Comparison of ENCODE assay signal across 1 cellular context in the genomic region with DNA sequence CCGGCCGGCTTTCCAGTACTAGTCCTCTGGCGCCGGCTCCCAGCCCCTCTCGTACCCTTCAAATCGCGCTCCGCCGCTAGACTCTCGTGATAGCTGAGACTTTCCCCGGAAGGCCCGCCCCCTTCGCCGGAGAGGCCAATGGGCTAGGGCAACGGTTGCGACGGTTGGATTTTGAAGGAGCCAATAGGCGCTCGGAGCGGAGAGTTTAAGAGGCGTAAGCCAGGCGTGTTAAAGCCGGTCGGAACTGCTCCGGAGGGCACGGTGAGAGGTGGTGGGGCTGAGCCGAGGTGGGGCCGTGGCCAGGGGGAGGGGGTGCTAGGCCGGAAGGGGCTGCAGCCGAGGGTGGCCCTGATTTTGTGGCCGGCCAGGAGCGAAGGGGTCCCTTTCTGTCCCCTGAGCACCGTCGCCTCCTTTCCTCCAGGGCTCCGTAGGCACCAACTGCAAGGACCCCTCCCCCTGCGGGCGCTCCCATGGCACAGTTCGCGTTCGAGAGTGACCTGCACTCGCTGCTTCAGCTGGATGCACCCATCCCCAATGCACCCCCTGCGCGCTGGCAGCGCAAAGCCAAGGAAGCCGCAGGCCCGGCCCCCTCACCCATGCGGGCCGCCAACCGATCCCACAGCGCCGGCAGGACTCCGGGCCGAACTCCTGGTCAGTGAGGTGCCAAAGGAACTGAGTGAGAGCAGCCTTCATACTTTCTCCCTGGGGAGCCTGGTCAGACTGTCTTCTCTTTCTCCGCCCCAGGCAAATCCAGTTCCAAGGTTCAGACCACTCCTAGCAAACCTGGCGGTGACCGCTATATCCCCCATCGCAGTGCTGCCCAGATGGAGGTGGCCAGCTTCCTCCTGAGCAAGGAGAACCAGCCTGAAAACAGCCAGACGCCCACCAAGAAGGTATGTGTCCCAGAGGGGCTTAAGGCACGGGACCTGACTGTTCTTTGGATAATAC.
TF ChIP-seq lines count a peak whose summit lies in the region.

Gene CDC20, plus strand, starts transcription at position 236 of the 948 bp plus-strand sequence. Its CDS starts 235 bp downstream, at position 471.

TF ChIP-seq in HepG2, 621 proteins besides CTCF, POLR2A, EP300 and RAD21 (continued from another document and continues in another):
- TF ChIP-seq PRDM10 (CRISPR knock-in tag; IDR thresholded peaks at IDR 0.05; ENCODE audit: low read depth) (no peak), SIX4 (CRISPR knock-in tag; IDR thresholded peaks at IDR 0.05) (no peak), TEAD2 (CRISPR knock-in tag; IDR thresholded peaks at IDR 0.05) (no peak), MAFG (CRISPR knock-in tag; IDR thresholded peaks at IDR 0.05) (no peak), ZNF292 (CRISPR knock-in tag; IDR thresholded peaks at IDR 0.05; ENCODE audit: borderline replicate concordance, low read depth) (no peak), ZNF670 (CRISPR knock-in tag; IDR thresholded peaks at IDR 0.05; ENCODE audit: borderline replicate concordance) (no peak), ZFX (CRISPR knock-in tag; IDR thresholded peaks at IDR 0.05; ENCODE audit: low read depth) (peak; percentile 49; the same call in 1 of the 2 replicates), PRDM15 (CRISPR knock-in tag; IDR thresholded peaks at IDR 0.05) (0 out of 2 replicates have a peak, but pooled peaks have one; percentile 20), DPF2 (CRISPR knock-in tag; IDR thresholded peaks at IDR 0.05; ENCODE audit: borderline replicate concordance, low read depth) (no peak), PAF1 (CRISPR knock-in tag; IDR thresholded peaks at IDR 0.05) (no peak), MTA3 (CRISPR knock-in tag; IDR thresholded peaks at IDR 0.05) (no peak), SNAPC4 (CRISPR knock-in tag; IDR thresholded peaks at IDR 0.05) (peak; percentile 52; the same call in 1 of the 2 replicates), FOXK1 (CRISPR knock-in tag; IDR thresholded peaks at IDR 0.05; ENCODE audit: borderline replicate concordance, low read depth) (peak; percentile 52; the same call in 1 of the 2 replicates), MED8 (CRISPR knock-in tag; IDR thresholded peaks at IDR 0.05; ENCODE audit: insufficient replicate concordance) (no peak), DR1 (CRISPR knock-in tag; IDR thresholded peaks at IDR 0.05) (peak; percentile 89), SETDB1 (CRISPR knock-in tag; IDR thresholded peaks at IDR 0.05; ENCODE audit: borderline replicate concordance) (no peak), ZNF101 (CRISPR knock-in tag; IDR thresholded peaks at IDR 0.05; ENCODE audit: borderline replicate concordance, low read depth) (no peak), ASH2L (IDR thresholded peaks at IDR 0.05; ENCODE audit: insufficient read length, low read depth, low read length) (peak; percentile 41), SP5 (CRISPR knock-in tag; IDR thresholded peaks at IDR 0.05; ENCODE audit: borderline replicate concordance, low read depth) (peak; percentile 52; the same call in 1 of the 2 replicates)
- TF ChIP-seq, protein P1, sequence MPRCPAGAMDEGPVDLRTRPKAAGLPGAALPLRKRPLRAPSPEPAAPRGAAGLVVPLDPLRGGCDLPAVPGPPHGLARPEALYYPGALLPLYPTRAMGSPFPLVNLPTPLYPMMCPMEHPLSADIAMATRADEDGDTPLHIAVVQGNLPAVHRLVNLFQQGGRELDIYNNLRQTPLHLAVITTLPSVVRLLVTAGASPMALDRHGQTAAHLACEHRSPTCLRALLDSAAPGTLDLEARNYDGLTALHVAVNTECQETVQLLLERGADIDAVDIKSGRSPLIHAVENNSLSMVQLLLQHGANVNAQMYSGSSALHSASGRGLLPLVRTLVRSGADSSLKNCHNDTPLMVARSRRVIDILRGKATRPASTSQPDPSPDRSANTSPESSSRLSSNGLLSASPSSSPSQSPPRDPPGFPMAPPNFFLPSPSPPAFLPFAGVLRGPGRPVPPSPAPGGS (CRISPR knock-in tag; IDR thresholded peaks at IDR 0.05): no peak
- TF ChIP-seq, protein P2, sequence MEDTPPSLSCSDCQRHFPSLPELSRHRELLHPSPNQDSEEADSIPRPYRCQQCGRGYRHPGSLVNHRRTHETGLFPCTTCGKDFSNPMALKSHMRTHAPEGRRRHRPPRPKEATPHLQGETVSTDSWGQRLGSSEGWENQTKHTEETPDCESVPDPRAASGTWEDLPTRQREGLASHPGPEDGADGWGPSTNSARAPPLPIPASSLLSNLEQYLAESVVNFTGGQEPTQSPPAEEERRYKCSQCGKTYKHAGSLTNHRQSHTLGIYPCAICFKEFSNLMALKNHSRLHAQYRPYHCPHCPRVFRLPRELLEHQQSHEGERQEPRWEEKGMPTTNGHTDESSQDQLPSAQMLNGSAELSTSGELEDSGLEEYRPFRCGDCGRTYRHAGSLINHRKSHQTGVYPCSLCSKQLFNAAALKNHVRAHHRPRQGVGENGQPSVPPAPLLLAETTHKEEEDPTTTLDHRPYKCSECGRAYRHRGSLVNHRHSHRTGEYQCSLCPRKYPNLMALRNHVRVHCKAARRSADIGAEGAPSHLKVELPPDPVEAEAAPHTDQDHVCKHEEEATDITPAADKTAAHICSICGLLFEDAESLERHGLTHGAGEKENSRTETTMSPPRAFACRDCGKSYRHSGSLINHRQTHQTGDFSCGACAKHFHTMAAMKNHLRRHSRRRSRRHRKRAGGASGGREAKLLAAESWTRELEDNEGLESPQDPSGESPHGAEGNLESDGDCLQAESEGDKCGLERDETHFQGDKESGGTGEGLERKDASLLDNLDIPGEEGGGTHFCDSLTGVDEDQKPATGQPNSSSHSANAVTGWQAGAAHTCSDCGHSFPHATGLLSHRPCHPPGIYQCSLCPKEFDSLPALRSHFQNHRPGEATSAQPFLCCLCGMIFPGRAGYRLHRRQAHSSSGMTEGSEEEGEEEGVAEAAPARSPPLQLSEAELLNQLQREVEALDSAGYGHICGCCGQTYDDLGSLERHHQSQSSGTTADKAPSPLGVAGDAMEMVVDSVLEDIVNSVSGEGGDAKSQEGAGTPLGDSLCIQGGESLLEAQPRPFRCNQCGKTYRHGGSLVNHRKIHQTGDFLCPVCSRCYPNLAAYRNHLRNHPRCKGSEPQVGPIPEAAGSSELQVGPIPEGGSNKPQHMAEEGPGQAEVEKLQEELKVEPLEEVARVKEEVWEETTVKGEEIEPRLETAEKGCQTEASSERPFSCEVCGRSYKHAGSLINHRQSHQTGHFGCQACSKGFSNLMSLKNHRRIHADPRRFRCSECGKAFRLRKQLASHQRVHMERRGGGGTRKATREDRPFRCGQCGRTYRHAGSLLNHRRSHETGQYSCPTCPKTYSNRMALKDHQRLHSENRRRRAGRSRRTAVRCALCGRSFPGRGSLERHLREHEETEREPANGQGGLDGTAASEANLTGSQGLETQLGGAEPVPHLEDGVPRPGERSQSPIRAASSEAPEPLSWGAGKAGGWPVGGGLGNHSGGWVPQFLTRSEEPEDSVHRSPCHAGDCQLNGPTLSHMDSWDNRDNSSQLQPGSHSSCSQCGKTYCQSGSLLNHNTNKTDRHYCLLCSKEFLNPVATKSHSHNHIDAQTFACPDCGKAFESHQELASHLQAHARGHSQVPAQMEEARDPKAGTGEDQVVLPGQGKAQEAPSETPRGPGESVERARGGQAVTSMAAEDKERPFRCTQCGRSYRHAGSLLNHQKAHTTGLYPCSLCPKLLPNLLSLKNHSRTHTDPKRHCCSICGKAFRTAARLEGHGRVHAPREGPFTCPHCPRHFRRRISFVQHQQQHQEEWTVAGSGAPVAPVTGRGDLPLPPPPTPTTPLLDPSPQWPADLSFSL (CRISPR knock-in tag; IDR thresholded peaks at IDR 0.05): no peak
- TF ChIP-seq, protein P3, sequence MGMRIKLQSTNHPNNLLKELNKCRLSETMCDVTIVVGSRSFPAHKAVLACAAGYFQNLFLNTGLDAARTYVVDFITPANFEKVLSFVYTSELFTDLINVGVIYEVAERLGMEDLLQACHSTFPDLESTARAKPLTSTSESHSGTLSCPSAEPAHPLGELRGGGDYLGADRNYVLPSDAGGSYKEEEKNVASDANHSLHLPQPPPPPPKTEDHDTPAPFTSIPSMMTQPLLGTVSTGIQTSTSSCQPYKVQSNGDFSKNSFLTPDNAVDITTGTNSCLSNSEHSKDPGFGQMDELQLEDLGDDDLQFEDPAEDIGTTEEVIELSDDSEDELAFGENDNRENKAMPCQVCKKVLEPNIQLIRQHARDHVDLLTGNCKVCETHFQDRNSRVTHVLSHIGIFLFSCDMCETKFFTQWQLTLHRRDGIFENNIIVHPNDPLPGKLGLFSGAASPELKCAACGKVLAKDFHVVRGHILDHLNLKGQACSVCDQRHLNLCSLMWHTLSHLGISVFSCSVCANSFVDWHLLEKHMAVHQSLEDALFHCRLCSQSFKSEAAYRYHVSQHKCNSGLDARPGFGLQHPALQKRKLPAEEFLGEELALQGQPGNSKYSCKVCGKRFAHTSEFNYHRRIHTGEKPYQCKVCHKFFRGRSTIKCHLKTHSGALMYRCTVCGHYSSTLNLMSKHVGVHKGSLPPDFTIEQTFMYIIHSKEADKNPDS (CRISPR knock-in tag; IDR thresholded peaks at IDR 0.05): peak; percentile 33; the same call in 1 of the 2 replicates
